1 cellular context compared by ENCODE assay signal in the genomic region with DNA sequence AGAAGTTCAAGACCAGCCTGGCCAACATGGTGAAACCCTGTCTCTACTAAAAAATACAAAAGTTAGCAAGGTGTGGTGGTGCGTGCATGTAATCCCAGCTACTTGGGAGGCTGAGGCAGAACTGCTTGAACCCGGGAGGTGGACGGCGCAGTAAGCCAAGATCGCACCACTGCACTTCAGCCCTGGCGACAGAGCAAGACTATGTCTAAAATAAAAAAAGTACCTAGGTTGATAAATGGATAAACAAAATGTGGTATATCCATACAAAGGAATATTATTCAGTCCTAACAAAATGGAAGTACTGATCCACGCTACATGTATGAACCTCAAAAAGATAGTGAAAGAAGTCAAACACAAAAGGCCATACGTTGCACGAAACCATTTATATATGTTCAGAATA.
TF ChIP-seq lines count a peak whose summit lies in the region.

No MANE protein-coding gene starts in this region.

TF ChIP-seq in SK-N-SH, 30 proteins besides CTCF, POLR2A, EP300 and RAD21 (continued from another document):
- TF ChIP-seq, protein P1, sequence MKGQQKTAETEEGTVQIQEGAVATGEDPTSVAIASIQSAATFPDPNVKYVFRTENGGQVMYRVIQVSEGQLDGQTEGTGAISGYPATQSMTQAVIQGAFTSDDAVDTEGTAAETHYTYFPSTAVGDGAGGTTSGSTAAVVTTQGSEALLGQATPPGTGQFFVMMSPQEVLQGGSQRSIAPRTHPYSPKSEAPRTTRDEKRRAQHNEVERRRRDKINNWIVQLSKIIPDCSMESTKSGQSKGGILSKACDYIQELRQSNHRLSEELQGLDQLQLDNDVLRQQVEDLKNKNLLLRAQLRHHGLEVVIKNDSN (IDR thresholded peaks at IDR 0.05; ENCODE audit: borderline replicate concordance, low read depth) = no peak
- TF ChIP-seq CHD2 (IDR thresholded peaks at IDR 0.05; ENCODE audit: low read length, partially characterized antibody) (no peak), RXRA (IDR thresholded peaks at IDR 0.05; ENCODE audit: borderline replicate concordance, low read depth) (no peak)
TF ChIP-seq in SK-N-SH: peak in this region for 0.
